Comparison of ENCODE assay signal across 16 cellular contexts in the genomic region with DNA sequence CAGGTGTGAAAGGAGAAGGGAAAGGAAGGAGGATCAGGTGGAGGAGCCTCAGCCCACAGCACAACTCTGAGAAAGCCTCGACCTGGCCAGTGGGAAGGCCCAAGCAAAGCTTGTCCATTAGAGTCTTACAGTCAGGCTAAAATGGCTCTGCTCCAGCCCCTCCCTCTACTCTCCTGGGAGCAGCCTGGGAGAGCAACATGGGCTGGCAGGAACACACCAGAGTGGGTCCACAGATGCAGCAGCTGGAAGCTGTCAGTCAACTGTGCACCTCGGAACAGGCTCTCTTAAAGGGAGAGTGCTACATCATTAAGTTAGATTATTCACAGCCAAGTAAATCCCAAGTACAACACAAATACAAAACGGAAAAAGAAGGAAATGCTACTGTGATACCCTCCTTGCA.
DNase-seq lines count a peak whose midpoint lies in the region; ATAC-seq and TF ChIP-seq lines count a peak whose summit lies in the region.
"Had no signal": no experiment of that assay in that cellular context is flagged by ENCODE, and none has a peak within 500 bp of the region (broad histone marks: within the 10 kb centered on the region; RNA-seq: fewer than 3 reads in every experiment).

No MANE protein-coding gene starts in this region.

- H3K4me1 Mint-ChIP-seq in CD8-positive, alpha-beta T cell (ENCODE audit: low read depth), result peaks cover 26% of the 10 kb centered on the region
- H3K4me1 Mint-ChIP-seq in nephron progenitor cell (peaks cover 25% of the 10 kb centered on the region), MCF 10A (ENCODE audit: insufficient read depth, unreplicated experiment) (no peaks in the 10 kb centered on the region)
- H3K4me1 Mint-ChIP-seq in activated CD4-positive, alpha-beta memory T cell treated with anti-CD3 and anti-CD28 coated beads, Interleukin-2, amount 10 ng/mL, durations not matched to agents 7 days and 5 days, result no peaks in the 10 kb centered on the region

- no peaks in the 10 kb centered on the region for H3K27me3 Mint-ChIP-seq in CD8-positive, alpha-beta T cell (ENCODE audit: low read depth)
- no peaks in the 10 kb centered on the region for H3K27me3 Mint-ChIP-seq in nephron progenitor cell (ENCODE audit: low read depth, poor library complexity)
- no peaks in the 10 kb centered on the region for H3K27me3 Mint-ChIP-seq in MCF 10A (ENCODE audit: insufficient read depth, unreplicated experiment)
- H3K27me3 Mint-ChIP-seq in activated CD4-positive, alpha-beta memory T cell treated with anti-CD3 and anti-CD28 coated beads, Interleukin-2, amount 10 ng/mL, durations not matched to agents 7 days and 5 days, result no peaks in the 10 kb centered on the region

- no peak for TF ChIP-seq CTCF in CD8-positive, alpha-beta T cell (IDR thresholded peaks at IDR 0.05)
- TF ChIP-seq CTCF in fibroblast of pulmonary artery (IDR thresholded peaks at IDR 0.05; ENCODE audit: low read length, missing control alignments), result no peak
- TF ChIP-seq CTCF in nephron progenitor cell (IDR thresholded peaks at IDR 0.05), result no peak
- TF ChIP-seq CTCF in MCF 10A (IDR thresholded peaks at IDR 0.05; ENCODE audit: unreplicated experiment), result no peak

- no peak overlapping the region for H3K27ac ChIP-seq in CD8-positive, alpha-beta T cell (ENCODE audit: low read depth, low read length)
- H3K27ac ChIP-seq: BLaER1 treated with 17β-estradiol and CSF1 and Interleukin-3, amounts not matched to agents 10 nM and 100 nM; esophagus muscularis mucosa had no signal

- CTCF ChIA-PET in CD8-positive, alpha-beta T cell (lab: Charles Lee), result interaction anchor here (0.9 to 5.6 kb wide), 6 partner anchors 13 to 458 kb away, joined by 3 to 35 read pairs (median 3); no protein-coding TSS in a partner anchor
- CTCF ChIA-PET in MCF 10A (lab: Yijun Ruan, JAX), result interaction anchor here (0.6 to 8.4 kb wide), 7 partner anchors 14 to 555 kb away, joined by 3 to 77 read pairs (median 4); no protein-coding TSS in a partner anchor
- CTCF ChIA-PET in activated CD4-positive, alpha-beta memory T cell treated with anti-CD3 and anti-CD28 coated beads, Interleukin-2, amount 10 ng/mL, durations not matched to agents 7 days and 5 days (lab: Charles Lee), result no interaction called here

- peaks cover 46% of the 10 kb centered on the region for H3K36me3 Mint-ChIP-seq in CD8-positive, alpha-beta T cell
- peaks cover 48% of the 10 kb centered on the region for H3K36me3 Mint-ChIP-seq in nephron progenitor cell (ENCODE audit: low read depth)
- peaks cover 12% of the 10 kb centered on the region for H3K36me3 Mint-ChIP-seq in MCF 10A (ENCODE audit: insufficient read depth, unreplicated experiment)
- H3K36me3 Mint-ChIP-seq in activated CD4-positive, alpha-beta memory T cell treated with anti-CD3 and anti-CD28 coated beads, Interleukin-2, amount 10 ng/mL, durations not matched to agents 7 days and 5 days (ENCODE audit: low read depth), result peaks cover 15% of the 10 kb centered on the region

- no peak for DNase-seq in CD8-positive, alpha-beta T cell
- DNase-seq in NCI-H2171 treated with DMSO at 0.1 percent for 48 hours (lab: John Stamatoyannopoulos, UW) (peak; percentile 72), fibroblast of pulmonary artery (ENCODE audit: low read depth) (peak; percentile 80), nephron progenitor cell (no peak), MCF 10A (ENCODE audit: unreplicated experiment) (no peak)
- DNase-seq in activated CD4-positive, alpha-beta memory T cell treated with anti-CD3 and anti-CD28 coated beads, Interleukin-2, amount 10 ng/mL, durations not matched to agents 7 days and 5 days, result no peak
- DNase-seq: activated CD8-positive, alpha-beta memory T cell treated with anti-CD3 and anti-CD28 coated beads for 24 hours; activated effector memory CD4-positive, alpha-beta T cell treated with Interleukin-2 at 50 U/mL for 16 hours; Karpas-422; NCI-H1436 treated with DMSO at 0.1 percent for 48 hours; NCI-H526 had no signal

- peaks cover 26% of the 10 kb centered on the region for H3K4me1 ChIP-seq in CD8-positive, alpha-beta T cell (ENCODE audit: insufficient read depth, low read length)

- no peaks in the 10 kb centered on the region for H3K27me3 ChIP-seq in CD8-positive, alpha-beta T cell (ENCODE audit: insufficient read depth, low read length)
- H3K27me3 ChIP-seq: BLaER1 treated with 17β-estradiol and CSF1 and Interleukin-3, amounts not matched to agents 10 nM and 100 nM; esophagus muscularis mucosa had no signal

- H3K4me3 ChIP-seq in CD8-positive, alpha-beta T cell (ENCODE audit: low read depth, low read length), result no peak overlapping the region
- H3K4me3 ChIP-seq in fibroblast of pulmonary artery (replicated peaks; ENCODE audit: low read depth, low read length), result no peak overlapping the region
- H3K4me3 ChIP-seq: BLaER1 treated with 17β-estradiol and CSF1 and Interleukin-3, amounts not matched to agents 10 nM and 100 nM; esophagus muscularis mucosa had no signal

- peaks cover 4% of the 10 kb centered on the region for H3K36me3 ChIP-seq in CD8-positive, alpha-beta T cell (ENCODE audit: insufficient read depth, low read length)

- POLR2A ChIA-PET in CD8-positive, alpha-beta T cell (lab: Charles Lee), result no interaction called here
- POLR2A ChIA-PET in MCF 10A (lab: Yijun Ruan, JAX), result interaction anchor here (0.5 kb wide), 1 partner anchor 87 kb away, joined by 3 read pairs; no protein-coding TSS in a partner anchor
- POLR2A ChIA-PET in activated CD4-positive, alpha-beta memory T cell treated with anti-CD3 and anti-CD28 coated beads, Interleukin-2, amount 10 ng/mL, durations not matched to agents 7 days and 5 days (lab: Charles Lee), result no interaction called here

- peak overlapping the region; percentile 47 for H3K27ac Mint-ChIP-seq in CD8-positive, alpha-beta T cell
- H3K27ac Mint-ChIP-seq in nephron progenitor cell (peak overlapping the region; percentile 90), MCF 10A (ENCODE audit: low read depth, unreplicated experiment) (no peak overlapping the region)
- H3K27ac Mint-ChIP-seq in activated CD4-positive, alpha-beta memory T cell treated with anti-CD3 and anti-CD28 coated beads, Interleukin-2, amount 10 ng/mL, durations not matched to agents 7 days and 5 days, result no peak overlapping the region

- no peaks in the 10 kb centered on the region for H3K9me3 Mint-ChIP-seq in CD8-positive, alpha-beta T cell
- H3K9me3 Mint-ChIP-seq in nephron progenitor cell (no peaks in the 10 kb centered on the region), MCF 10A (ENCODE audit: unreplicated experiment) (no peaks in the 10 kb centered on the region)
- no peaks in the 10 kb centered on the region for H3K9me3 Mint-ChIP-seq in activated CD4-positive, alpha-beta memory T cell treated with anti-CD3 and anti-CD28 coated beads, Interleukin-2, amount 10 ng/mL, durations not matched to agents 7 days and 5 days

- no peaks in the 10 kb centered on the region for H3K9me3 ChIP-seq in CD8-positive, alpha-beta T cell (ENCODE audit: low read length)
- H3K9me3 ChIP-seq: BLaER1 treated with 17β-estradiol and CSF1 and Interleukin-3, amounts not matched to agents 10 nM and 100 nM; esophagus muscularis mucosa had no signal

- no TSS peak for BruUV-seq in MCF 10A (replicated peaks; lab: Mats Ljungman, UMichigan)

- H3K4me3 Mint-ChIP-seq in CD8-positive, alpha-beta T cell, result no peak overlapping the region
- H3K4me3 Mint-ChIP-seq in nephron progenitor cell, result no peak overlapping the region
- no peak overlapping the region for H3K4me3 Mint-ChIP-seq in MCF 10A (ENCODE audit: unreplicated experiment)
- H3K4me3 Mint-ChIP-seq in activated CD4-positive, alpha-beta memory T cell treated with anti-CD3 and anti-CD28 coated beads, Interleukin-2, amount 10 ng/mL, durations not matched to agents 7 days and 5 days, result no peak overlapping the region

- intact Hi-C loops in CD8-positive, alpha-beta T cell (cut with DNase I, micrococcal nuclease), result no loop called here
- intact Hi-C loops in MCF 10A (cut with micrococcal nuclease), result no loop called here

- ATAC-seq in CD8-positive, alpha-beta T cell, result no peak
- ATAC-seq in esophagus mucosa (no peak), GM19397 (IDR thresholded peaks at IDR 0.05; ENCODE audit: unreplicated experiment) (no peak)
- ATAC-seq: left lobe of liver had no signal

Comparison
In these comparisons a context has a peak if more than half of its experiments do, and no peak if none do; other contexts are left out.
1. DNase-seq: peak in NCI-H2171 treated with DMSO at 0.1 percent for 48 hours (single experiment) and fibroblast of pulmonary artery (single experiment); none in CD8-positive, alpha-beta T cell (0 of 7), nephron progenitor cell (single experiment), MCF 10A (single experiment) and activated CD4-positive, alpha-beta memory T cell treated with anti-CD3 and anti-CD28 coated beads, Interleukin-2, amount 10 ng/mL, durations not matched to agents 7 days and 5 days (single experiment).
2. H3K27ac Mint-ChIP-seq: peak in CD8-positive, alpha-beta T cell (single experiment) and nephron progenitor cell (single experiment); none in MCF 10A (single experiment) and activated CD4-positive, alpha-beta memory T cell treated with anti-CD3 and anti-CD28 coated beads, Interleukin-2, amount 10 ng/mL, durations not matched to agents 7 days and 5 days (single experiment).